ENCODE assay signal across 8 cellular contexts in genomic region chr18:35343936-35344735, GRCh38. TPM values are rescaled to one million over a fixed set of nuclear protein-coding genes. Genes with fewer than 3 reads are reported as not detected.
A peak's percentile ranks its signal among the peaks of the same experiment; 100 is the strongest.
DNase-seq lines count a peak whose midpoint lies in the region; TF ChIP-seq lines count a peak whose summit lies in the region.

TSS of gene ZNF24 (minus strand) at chr18:35344420. CDS start at chr18:35340650, 3,770 bp downstream.

- DNase-seq in ELF-1 (ENCODE audit: low read depth, low spot score): peak; percentile 97
- peak; percentile 95 for DNase-seq in H7
- peak; percentile 95 for DNase-seq in M059J (ENCODE audit: low read depth)
- DNase-seq in SHP77 (lab: John Stamatoyannopoulos, UW): peak; percentile 93 to 95
- DNase-seq in activated effector memory CD4-positive, alpha-beta T cell treated with Interleukin-2 at 50 U/mL for 16 hours: peak; percentile 84
- peak; percentile 93 for DNase-seq in fibroblast of pulmonary artery (ENCODE audit: low read depth)

- H3K27ac Mint-ChIP-seq in nephron: peak within 1 kb of the TSS; percentile 95 to 99 (median 96)
- H3K27ac Mint-ChIP-seq in stimulated activated naive CD8-positive, alpha-beta T cell treated with anti-CD3 and anti-CD28 coated beads, Interleukin-15, Interleukin-2, amounts not matched to agents 100 ng/mL and 50 ng/mL, for 24 hours: peak within 1 kb of the TSS; percentile 96

- H3K36me3 Mint-ChIP-seq in nephron (ENCODE audit: low read depth): peaks cover 18% of the 10 kb centered on the region
- H3K36me3 Mint-ChIP-seq in stimulated activated naive CD8-positive, alpha-beta T cell treated with anti-CD3 and anti-CD28 coated beads, Interleukin-15, Interleukin-2, amounts not matched to agents 100 ng/mL and 50 ng/mL, for 24 hours (ENCODE audit: low read depth): peaks cover 34% of the 10 kb centered on the region

- H3K4me3 ChIP-seq in H7 (ENCODE audit: insufficient read depth, low read depth, low read length) (peak within 1 kb of the TSS; percentile 98), fibroblast of pulmonary artery (replicated peaks; ENCODE audit: low read depth, low read length) (peak within 1 kb of the TSS; percentile 93)

- peaks cover 33% of the 10 kb centered on the region for H3K4me1 Mint-ChIP-seq in nephron
- H3K4me1 Mint-ChIP-seq in stimulated activated naive CD8-positive, alpha-beta T cell treated with anti-CD3 and anti-CD28 coated beads, Interleukin-15, Interleukin-2, amounts not matched to agents 100 ng/mL and 50 ng/mL, for 24 hours (ENCODE audit: low read depth): peaks cover 58% of the 10 kb centered on the region

- H3K4me3 Mint-ChIP-seq in nephron: peak within 1 kb of the TSS; percentile 99
- peak within 1 kb of the TSS; percentile 100 for H3K4me3 Mint-ChIP-seq in stimulated activated naive CD8-positive, alpha-beta T cell treated with anti-CD3 and anti-CD28 coated beads, Interleukin-15, Interleukin-2, amounts not matched to agents 100 ng/mL and 50 ng/mL, for 24 hours

- H3K36me3 ChIP-seq in H7 (replicated peaks; ENCODE audit: control insufficient read depth, insufficient read depth, low read length): peaks cover 9% of the 10 kb centered on the region

- H3K27me3 Mint-ChIP-seq in nephron (ENCODE audit: low read depth): no peaks in the 10 kb centered on the region
- no peaks in the 10 kb centered on the region for H3K27me3 Mint-ChIP-seq in stimulated activated naive CD8-positive, alpha-beta T cell treated with anti-CD3 and anti-CD28 coated beads, Interleukin-15, Interleukin-2, amounts not matched to agents 100 ng/mL and 50 ng/mL, for 24 hours

- H3K9me3 Mint-ChIP-seq in nephron: no peaks in the 10 kb centered on the region
- no peaks in the 10 kb centered on the region for H3K9me3 Mint-ChIP-seq in stimulated activated naive CD8-positive, alpha-beta T cell treated with anti-CD3 and anti-CD28 coated beads, Interleukin-15, Interleukin-2, amounts not matched to agents 100 ng/mL and 50 ng/mL, for 24 hours

- H3K27me3 ChIP-seq in H7 (ENCODE audit: control insufficient read depth, insufficient read depth, low read length): no peaks in the 10 kb centered on the region

- no peak for TF ChIP-seq CTCF in fibroblast of pulmonary artery (IDR thresholded peaks at IDR 0.05; ENCODE audit: low read length, missing control alignments)
- no peak for TF ChIP-seq CTCF in nephron (IDR thresholded peaks at IDR 0.05; ENCODE audit: unreplicated experiment in 3 of 3)

RNA-seq across cellular contexts. Expression of gene ZNF24, which starts in this region (rescaled TPM):
- 29.4 and 32.8 TPM in 2 replicates for total RNA-seq in H7 (2014; rRNA removed; shearing (Covaris generic))
- total RNA-seq in M059J (2014; rRNA removed; shearing (Covaris generic)): 34.7 and 41.0 TPM in 2 replicates

Comparison
In these comparisons a context has a peak if more than half of its experiments do, and no peak if none do; other contexts are left out.
1. Peak in every context shown above with its lines: DNase-seq and H3K4me3 ChIP-seq.